In the genomic region with DNA sequence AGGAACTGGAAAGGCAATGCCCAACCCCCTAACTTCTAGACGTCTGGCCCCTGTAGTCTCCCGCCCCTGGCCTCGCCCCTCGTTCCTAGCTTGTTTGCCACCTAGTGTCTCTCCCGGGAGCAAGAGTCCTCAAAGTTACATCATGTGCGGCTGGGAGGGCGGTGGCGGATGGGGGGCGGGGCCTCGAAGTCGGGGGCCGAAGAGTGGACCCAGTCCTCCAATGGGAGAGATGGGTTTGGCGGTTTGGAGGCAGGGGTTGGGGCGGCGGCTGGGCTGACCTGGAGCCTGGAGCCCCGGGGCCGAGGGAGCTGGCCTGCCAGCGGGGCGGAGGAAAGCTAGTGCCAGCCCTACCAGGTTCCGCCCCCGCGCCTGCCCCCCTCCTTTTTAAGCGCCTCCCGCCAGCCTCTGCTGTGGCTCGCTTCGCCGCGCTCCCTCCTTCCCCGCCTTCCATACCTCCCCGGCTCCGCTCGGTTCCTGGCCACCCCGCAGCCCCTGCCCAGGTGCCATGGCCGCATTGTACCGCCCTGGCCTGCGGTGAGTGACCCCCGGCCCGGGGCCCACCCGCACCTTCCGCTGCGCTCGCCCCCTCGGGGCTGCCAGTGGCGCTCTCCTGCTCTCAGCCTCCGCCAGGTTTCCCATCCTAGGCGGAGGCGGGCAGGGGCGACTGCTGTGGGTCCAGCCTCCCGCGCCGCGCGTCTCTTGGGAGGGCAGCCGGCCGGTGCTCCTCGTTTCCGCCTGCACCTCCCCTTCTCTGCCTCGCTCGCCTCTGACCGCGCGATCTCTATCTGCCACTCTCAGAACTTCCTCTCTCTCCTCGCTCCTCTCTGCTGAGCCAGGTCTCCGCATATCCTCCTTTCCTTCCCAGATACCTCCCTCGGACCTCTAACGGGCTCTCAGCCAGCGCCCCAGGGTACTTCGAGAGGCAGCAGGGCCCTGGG, we compare ENCODE assay signal across 8 cellular contexts. TPM values are rescaled to one million over a fixed set of nuclear protein-coding genes. Genes with fewer than 3 reads are reported as not detected.
DNase-seq lines count a peak whose midpoint lies in the region; ATAC-seq and TF ChIP-seq lines count a peak whose summit lies in the region.

A gene (plus strand): TSS at position 411 of the 938 bp plus-strand sequence. CDS start 95 bp downstream, at position 506.

- H3K27me3 ChIP-seq in GM23338 (ENCODE audit: insufficient read depth): no peaks in the 10 kb centered on the region
- H3K27me3 ChIP-seq in foreskin keratinocyte: no peaks in the 10 kb centered on the region
- peaks cover 11% of the 10 kb centered on the region for H3K27me3 ChIP-seq in neuron (ENCODE audit: insufficient read depth, low read length)

- peaks cover 5% of the 10 kb centered on the region; the same call in 1 of the 2 replicates for H4K20me1 ChIP-seq in GM23338 (replicated peaks; ENCODE audit: insufficient read depth)

- peaks cover 18% of the 10 kb centered on the region for H3K4me1 ChIP-seq in GM23338 (ENCODE audit: insufficient read depth)
- no peaks in the 10 kb centered on the region for H3K4me1 ChIP-seq in foreskin keratinocyte
- H3K4me1 ChIP-seq in neuron (ENCODE audit: insufficient read depth, low read length): peaks cover 2% of the 10 kb centered on the region

- H3K4me3 Mint-ChIP-seq in GM23338: peak within 1 kb of the TSS; percentile 100

- peaks cover 38% of the 10 kb centered on the region for H3K4me1 Mint-ChIP-seq in GM23338

- H2AFZ ChIP-seq in GM23338 (peak within 1 kb of the TSS; percentile 23; the same call in 1 of the 2 replicates), neuron (ENCODE audit: low read depth, low read length) (peak within 1 kb of the TSS; percentile 90)

- H3K79me2 ChIP-seq in GM23338 (replicated peaks; ENCODE audit: insufficient read depth): peaks cover 22% of the 10 kb centered on the region

- no peaks in the 10 kb centered on the region for H3K36me3 ChIP-seq in GM23338 (ENCODE audit: insufficient read depth)
- no peaks in the 10 kb centered on the region for H3K36me3 ChIP-seq in neuron (ENCODE audit: insufficient read depth, low read length)

- peaks cover 8% of the 10 kb centered on the region for H3K9me2 ChIP-seq in GM23338 (ENCODE audit: insufficient read depth)

- H3K4me3 ChIP-seq in GM23338 (peak within 1 kb of the TSS; percentile 100), neuron (ENCODE audit: low read length) (peak within 1 kb of the TSS; percentile 56)

- ATAC-seq in GM23338 (peak; percentile 89), foreskin keratinocyte (peak; percentile 86)

- H3K27ac ChIP-seq in GM23338 (ENCODE audit: low read depth): peak within 1 kb of the TSS; percentile 99
- peak within 1 kb of the TSS; percentile 72 for H3K27ac ChIP-seq in foreskin keratinocyte

- no peaks in the 10 kb centered on the region for H3K9me3 ChIP-seq in neuron (ENCODE audit: low read length)

- peaks cover 24% of the 10 kb centered on the region for H3K27me3 Mint-ChIP-seq in GM23338 (ENCODE audit: insufficient read depth, low read depth, poor library complexity)

- DNase-seq in DMS53 treated with DMSO at 0.1 percent for 48 hours (lab: John Stamatoyannopoulos, UW; ENCODE audit: unreplicated experiment) (peak; percentile 67), GM23338 (ENCODE audit: low spot score) (peak; percentile 98), LoVo (ENCODE audit: low spot score) (peak; percentile 96), SHP77 treated with DMSO at 0.1 percent for 48 hours (lab: John Stamatoyannopoulos, UW) (peak; percentile 88), activated gamma-delta T cell (lab: John Stamatoyannopoulos, UW) (peak; percentile 57), foreskin keratinocyte (peak; percentile 54 to 88)

- peaks cover 51% of the 10 kb centered on the region for H3K36me3 Mint-ChIP-seq in GM23338 (ENCODE audit: low read depth)

- H3F3A ChIP-seq in GM23338 (replicated peaks; ENCODE audit: low read depth): peaks cover 15% of the 10 kb centered on the region

- peak within 1 kb of the TSS; percentile 100 for H3K4me2 ChIP-seq in GM23338

- TF ChIP-seq CTCF in GM23338 (conservative IDR thresholded peaks at IDR 0.05; ENCODE audit: low read depth in 2 of 2): no peak
- TF ChIP-seq CTCF in foreskin keratinocyte (conservative IDR thresholded peaks at IDR 0.05): peak; percentile 23
- TF ChIP-seq CTCF in subcutaneous adipose tissue (IDR thresholded peaks at IDR 0.05; ENCODE audit: low read depth): no peak

- H3K27ac Mint-ChIP-seq in GM23338: peak within 1 kb of the TSS; percentile 100

- peaks cover 3% of the 10 kb centered on the region; the same call in 2 of the 3 replicates for H3K9me3 Mint-ChIP-seq in GM23338

TF ChIP-seq in GM23338, 12 proteins besides CTCF, POLR2A, EP300 and RAD21 (continues in another document):
- TF ChIP-seq JUNB (IDR thresholded peaks at IDR 0.05; ENCODE audit: unreplicated experiment) (no peak), CREB1 (CRISPR knock-in tag; IDR thresholded peaks at IDR 0.05; ENCODE audit: low read depth) (peak; percentile 42; the same call in 1 of the 2 replicates), ZNF114 (CRISPR knock-in tag; IDR thresholded peaks at IDR 0.05) (no peak), POLR2AphosphoS5 (IDR thresholded peaks at IDR 0.05; ENCODE audit: low read depth) (peak; percentile 98), NANOG (IDR thresholded peaks at IDR 0.05; ENCODE audit: borderline replicate concordance) (no peak), ZNF331 (CRISPR knock-in tag; IDR thresholded peaks at IDR 0.05; ENCODE audit: low read depth) (no peak)
- TF ChIP-seq, protein P1, sequence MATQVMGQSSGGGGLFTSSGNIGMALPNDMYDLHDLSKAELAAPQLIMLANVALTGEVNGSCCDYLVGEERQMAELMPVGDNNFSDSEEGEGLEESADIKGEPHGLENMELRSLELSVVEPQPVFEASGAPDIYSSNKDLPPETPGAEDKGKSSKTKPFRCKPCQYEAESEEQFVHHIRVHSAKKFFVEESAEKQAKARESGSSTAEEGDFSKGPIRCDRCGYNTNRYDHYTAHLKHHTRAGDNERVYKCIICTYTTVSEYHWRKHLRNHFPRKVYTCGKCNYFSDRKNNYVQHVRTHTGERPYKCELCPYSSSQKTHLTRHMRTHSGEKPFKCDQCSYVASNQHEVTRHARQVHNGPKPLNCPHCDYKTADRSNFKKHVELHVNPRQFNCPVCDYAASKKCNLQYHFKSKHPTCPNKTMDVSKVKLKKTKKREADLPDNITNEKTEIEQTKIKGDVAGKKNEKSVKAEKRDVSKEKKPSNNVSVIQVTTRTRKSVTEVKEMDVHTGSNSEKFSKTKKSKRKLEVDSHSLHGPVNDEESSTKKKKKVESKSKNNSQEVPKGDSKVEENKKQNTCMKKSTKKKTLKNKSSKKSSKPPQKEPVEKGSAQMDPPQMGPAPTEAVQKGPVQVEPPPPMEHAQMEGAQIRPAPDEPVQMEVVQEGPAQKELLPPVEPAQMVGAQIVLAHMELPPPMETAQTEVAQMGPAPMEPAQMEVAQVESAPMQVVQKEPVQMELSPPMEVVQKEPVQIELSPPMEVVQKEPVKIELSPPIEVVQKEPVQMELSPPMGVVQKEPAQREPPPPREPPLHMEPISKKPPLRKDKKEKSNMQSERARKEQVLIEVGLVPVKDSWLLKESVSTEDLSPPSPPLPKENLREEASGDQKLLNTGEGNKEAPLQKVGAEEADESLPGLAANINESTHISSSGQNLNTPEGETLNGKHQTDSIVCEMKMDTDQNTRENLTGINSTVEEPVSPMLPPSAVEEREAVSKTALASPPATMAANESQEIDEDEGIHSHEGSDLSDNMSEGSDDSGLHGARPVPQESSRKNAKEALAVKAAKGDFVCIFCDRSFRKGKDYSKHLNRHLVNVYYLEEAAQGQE (IDR thresholded peaks at IDR 0.05; ENCODE audit: unreplicated experiment): no peak
- TF ChIP-seq, protein P2, sequence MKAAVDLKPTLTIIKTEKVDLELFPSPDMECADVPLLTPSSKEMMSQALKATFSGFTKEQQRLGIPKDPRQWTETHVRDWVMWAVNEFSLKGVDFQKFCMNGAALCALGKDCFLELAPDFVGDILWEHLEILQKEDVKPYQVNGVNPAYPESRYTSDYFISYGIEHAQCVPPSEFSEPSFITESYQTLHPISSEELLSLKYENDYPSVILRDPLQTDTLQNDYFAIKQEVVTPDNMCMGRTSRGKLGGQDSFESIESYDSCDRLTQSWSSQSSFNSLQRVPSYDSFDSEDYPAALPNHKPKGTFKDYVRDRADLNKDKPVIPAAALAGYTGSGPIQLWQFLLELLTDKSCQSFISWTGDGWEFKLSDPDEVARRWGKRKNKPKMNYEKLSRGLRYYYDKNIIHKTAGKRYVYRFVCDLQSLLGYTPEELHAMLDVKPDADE (IDR thresholded peaks at IDR 0.05): no peak

RNA-seq across cellular contexts. Expression of the gene that starts here (rescaled TPM):
- 103 and 112 TPM in 2 replicates for total RNA-seq in GM23338 (2014; rRNA removed; shearing (Covaris generic))
- polyA plus RNA-seq in GM23338 (2016; fragmentation: Nextera tagmentation; extraction: Ambion mirVana): 53.5 and 57.9 TPM in 2 replicates
- total RNA-seq in foreskin keratinocyte: 41.0 and 67.9 TPM in 2 replicates
- polyA plus RNA-seq in foreskin keratinocyte: 49.2 and 81.1 TPM in 2 replicates
- total RNA-seq in subcutaneous adipose tissue: 100 to 1,000 TPM in 1 of 4 donors, 10 to 100 TPM in 3; 24.0 to 125 (median 53.1) TPM

Comparison
In these comparisons a context has a peak if more than half of its experiments do, and no peak if none do; other contexts are left out.
1. Peak in every context shown above with its lines: DNase-seq, ATAC-seq, H3K4me3 ChIP-seq and H3K27ac ChIP-seq.